Comparison of ENCODE assay signal across 14 cellular contexts in the genomic region with DNA sequence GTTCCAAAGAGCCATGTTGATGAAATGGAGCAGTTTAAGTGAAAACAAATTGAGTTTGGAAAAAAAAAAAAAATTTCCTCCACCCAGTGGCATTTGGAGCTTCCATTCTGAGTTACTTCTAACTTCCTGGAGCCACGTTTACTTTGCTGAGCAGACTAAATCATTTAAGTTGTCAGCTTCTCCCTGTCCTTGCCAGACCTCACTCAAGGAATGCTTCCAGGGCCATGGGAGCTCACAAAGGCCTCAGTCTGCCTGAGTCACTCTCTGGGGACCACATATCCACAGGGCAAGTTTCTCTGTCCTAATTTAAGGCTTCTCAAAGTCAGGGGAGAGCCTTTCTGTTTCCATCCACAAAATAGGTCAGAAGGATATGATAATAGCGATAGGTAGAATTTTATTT.
DNase-seq lines count a peak whose midpoint lies in the region; ATAC-seq and TF ChIP-seq lines count a peak whose summit lies in the region.
"Had no signal": no experiment of that assay in that cellular context is flagged by ENCODE, and none has a peak within 500 bp of the region (broad histone marks: within the 10 kb centered on the region; RNA-seq: fewer than 3 reads in every experiment).

No MANE protein-coding gene starts in this region.

- no peak overlapping the region for H4K91ac ChIP-seq in mesenchymal stem cell (ENCODE audit: low read length)

- H2BK12ac ChIP-seq in mesenchymal stem cell (ENCODE audit: low read length in 2 of 2), result no peak overlapping the region

- H3K4me2 ChIP-seq in mesenchymal stem cell (ENCODE audit: low read length, poor library complexity, severe bottlenecking), result no peak overlapping the region

- H3K23ac ChIP-seq in mesenchymal stem cell (ENCODE audit: low read length in 2 of 2), result no peak overlapping the region

- H3K9me3 ChIP-seq in right atrium auricular region, result no peaks in the 10 kb centered on the region
- H3K9me3 ChIP-seq in mesenchymal stem cell (ENCODE audit: control insufficient read depth, low read length), result no peaks in the 10 kb centered on the region
- H3K9me3 ChIP-seq: colonic mucosa had no signal

- TF ChIP-seq CTCF in right atrium auricular region (IDR thresholded peaks at IDR 0.05), result no peak
- no peak for TF ChIP-seq CTCF in epithelial cell of esophagus (IDR thresholded peaks at IDR 0.05; ENCODE audit: insufficient read depth, low read depth, low read length, missing control alignments)

- peak; percentile 83 for ATAC-seq in Right ventricle myocardium inferior

- H3K14ac ChIP-seq in mesenchymal stem cell (ENCODE audit: low read length in 2 of 2), result no peak overlapping the region

- no peaks in the 10 kb centered on the region for H3K79me1 ChIP-seq in mesenchymal stem cell (replicated peaks; ENCODE audit: low read length, poor library complexity, severe bottlenecking)

- H3K4ac ChIP-seq in mesenchymal stem cell (ENCODE audit: low read depth in 1 of 2, low read length in 2 of 2), result no peak overlapping the region

- H3K18ac ChIP-seq in mesenchymal stem cell (ENCODE audit: low read depth in 1 of 2, low read length in 2 of 2), result no peak overlapping the region

- H2AK5ac ChIP-seq in mesenchymal stem cell (ENCODE audit: low read length, severe bottlenecking), result no peak overlapping the region

- no peaks in the 10 kb centered on the region for H3K36me3 ChIP-seq in right atrium auricular region
- H3K36me3 ChIP-seq in mesenchymal stem cell (ENCODE audit: control insufficient read depth in 1 of 2, insufficient read depth in 2 of 2, low read depth in 1 of 2, low read length in 2 of 2), result no peaks in the 10 kb centered on the region
- H3K36me3 ChIP-seq: colonic mucosa had no signal

- DNase-seq in Right ventricle myocardium inferior (ENCODE audit: missing footprints) (no peak), right atrium auricular region (ENCODE audit: low spot score) (no peak), epithelial cell of esophagus (ENCODE audit: low read depth) (peak; percentile 3), mesenchymal stem cell (peak; percentile 81), HUDEP-2 (lab: John Stamatoyannopoulos, UW; ENCODE audit: unreplicated experiment in 76 of 76) (no peak), caudate nucleus (lab: John Stamatoyannopoulos, UW) (no peak), NCI-H1436 treated with DMSO at 0.1 percent for 48 hours (lab: John Stamatoyannopoulos, UW) (no peak)
- DNase-seq in activated CD4-positive, alpha-beta T cell treated with anti-CD3 and anti-CD28 coated beads for 1 hour, result no peak
- DNase-seq: activated CD4-positive, alpha-beta T cell treated with anti-CD3 and anti-CD28 coated beads for 48 hours; activated effector memory CD4-positive, alpha-beta T cell treated with Interleukin-2 at 50 U/mL for 16 hours; colonic mucosa; NCI-H1694 had no signal

- H3K27ac ChIP-seq in right atrium auricular region (no peak overlapping the region), mesenchymal stem cell (ENCODE audit: low read length, poor library complexity, severe bottlenecking) (no peak overlapping the region), caudate nucleus (ENCODE audit: low read depth, low read length) (no peak overlapping the region)
- H3K27ac ChIP-seq: 22Rv1, colonic mucosa had no signal

- H2AFZ ChIP-seq in mesenchymal stem cell (ENCODE audit: low read depth, low read length), result no peak overlapping the region

- H2BK15ac ChIP-seq in mesenchymal stem cell (ENCODE audit: low read depth, poor library complexity, severe bottlenecking), result no peak overlapping the region

- no peak overlapping the region for H2BK5ac ChIP-seq in mesenchymal stem cell (ENCODE audit: low read depth, low read length, poor library complexity, severe bottlenecking)

- no peak overlapping the region for H4K8ac ChIP-seq in mesenchymal stem cell (ENCODE audit: low read length)

- intact Hi-C loops in Right ventricle myocardium inferior (cut with DNase I), result no loop called here

- 0% methylated on average over 1 of the region's 2 CpGs for WGBS in mesenchymal stem cell

- H3K4me1 ChIP-seq in right atrium auricular region (peaks cover 0 to 12% of the 10 kb centered on the region in 2 donors), mesenchymal stem cell (ENCODE audit: control insufficient read depth, insufficient read depth, low read depth, low read length) (no peaks in the 10 kb centered on the region)
- H3K4me1 ChIP-seq: colonic mucosa had no signal

- H2BK120ac ChIP-seq in mesenchymal stem cell (ENCODE audit: low read depth, low read length), result no peak overlapping the region

- H3K9ac ChIP-seq in mesenchymal stem cell (ENCODE audit: low read length), result peak overlapping the region; percentile 9

- H3K27me3 ChIP-seq in right atrium auricular region, result no peaks in the 10 kb centered on the region
- H3K27me3 ChIP-seq in mesenchymal stem cell (ENCODE audit: control insufficient read depth in 1 of 2, insufficient read depth in 1 of 2, low read length in 2 of 2), result no peaks in the 10 kb centered on the region
- H3K27me3 ChIP-seq: colonic mucosa had no signal

- H3K4me3 ChIP-seq in right atrium auricular region (no peak overlapping the region), epithelial cell of esophagus (ENCODE audit: low read length) (no peak overlapping the region), mesenchymal stem cell (ENCODE audit: insufficient read depth in 1 of 2, low read depth in 1 of 2, low read length in 2 of 2) (no peak overlapping the region)
- H3K4me3 ChIP-seq: colonic mucosa, lung had no signal

Comparison
In these comparisons a context has a peak if more than half of its experiments do, and no peak if none do; other contexts are left out.
1. DNase-seq: peak in epithelial cell of esophagus (single experiment) and mesenchymal stem cell (single experiment); none in Right ventricle myocardium inferior (single experiment), right atrium auricular region (single experiment), activated CD4-positive, alpha-beta T cell treated with anti-CD3 and anti-CD28 coated beads for 1 hour (single experiment), HUDEP-2 (0 of 76), caudate nucleus (0 of 61) and NCI-H1436 treated with DMSO at 0.1 percent for 48 hours (single experiment).